27 cellular contexts compared by ENCODE assay signal in the genomic region with DNA sequence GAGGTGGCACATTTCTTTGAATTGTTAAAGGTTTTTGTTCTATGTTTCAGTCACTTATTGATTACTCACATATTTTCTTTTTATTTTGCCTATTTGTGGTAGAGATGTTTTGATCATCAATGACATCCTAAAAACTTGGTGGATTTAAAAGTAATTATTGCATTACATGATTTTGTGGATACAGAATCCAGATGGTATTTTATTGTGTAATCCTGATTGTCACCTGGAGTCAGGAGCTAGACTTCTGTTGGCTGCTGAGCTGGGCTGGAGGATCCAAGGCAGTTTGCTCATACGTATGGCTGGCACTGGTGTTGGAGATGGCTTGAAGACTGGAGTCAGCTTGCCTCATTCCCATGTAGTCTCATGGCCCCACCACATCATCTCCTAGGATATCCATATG.
"Had no signal": no experiment of that assay in that cellular context is flagged by ENCODE, and none has a peak within 500 bp of the region (broad histone marks: within the 10 kb centered on the region; RNA-seq: fewer than 3 reads in every experiment).

No MANE protein-coding gene starts in this region.

- H3K4me1 ChIP-seq: colonic mucosa, esophagus squamous epithelium, gastrocnemius medialis, left lung, lower lobe of right lung had no signal

- H3K4me2 ChIP-seq: hepatocyte had no signal

- FAIRE-seq: endometrium, kidney had no signal

- H3K9me3 ChIP-seq: colonic mucosa, gastrocnemius medialis, lower lobe of right lung had no signal

- H3K4me3 ChIP-seq: colonic mucosa, esophagus squamous epithelium, gastrocnemius medialis, hepatocyte, left lung, lower lobe of right lung, mucosa of descending colon had no signal

- DNase-seq: colonic mucosa; cortex of kidney; effector CD8-positive, alpha-beta T cell; effector memory CD8-positive, alpha-beta T cell; endodermal cell; erythroblast; esophagus squamous epithelium; foreskin melanocyte; gastrocnemius medialis; glutamatergic neuron; head of caudate nucleus; hypothalamus; immature natural killer cell; islet precursor cell; kidney; kidney glomerular epithelial cell; left lung; left ventricle myocardium superior; lower lobe of right lung; mesenchymal stem cell; mucosa of descending colon; naive B cell; naive thymus-derived CD8-positive, alpha-beta T cell had no signal

- H2AFZ ChIP-seq: hepatocyte had no signal

- H3K36me3 ChIP-seq: colonic mucosa, esophagus squamous epithelium, gastrocnemius medialis, left lung, lower lobe of right lung had no signal

- H3K27me3 ChIP-seq: colonic mucosa, esophagus squamous epithelium, gastrocnemius medialis, hepatocyte, left lung had no signal

- H3K79me2 ChIP-seq: hepatocyte had no signal

- ATAC-seq: effector memory CD8-positive, alpha-beta T cell; esophagus mucosa; gastrocnemius medialis; left lung; left ventricle myocardium superior; lower lobe of right lung; mucosa of descending colon; naive thymus-derived CD8-positive, alpha-beta T cell had no signal

- H3K27ac ChIP-seq: colonic mucosa, epithelial cell of prostate, esophagus squamous epithelium, gastrocnemius medialis, hepatocyte, left lung, lower lobe of right lung had no signal
